ENCODE assay signal across 23 cellular contexts in the genomic region with DNA sequence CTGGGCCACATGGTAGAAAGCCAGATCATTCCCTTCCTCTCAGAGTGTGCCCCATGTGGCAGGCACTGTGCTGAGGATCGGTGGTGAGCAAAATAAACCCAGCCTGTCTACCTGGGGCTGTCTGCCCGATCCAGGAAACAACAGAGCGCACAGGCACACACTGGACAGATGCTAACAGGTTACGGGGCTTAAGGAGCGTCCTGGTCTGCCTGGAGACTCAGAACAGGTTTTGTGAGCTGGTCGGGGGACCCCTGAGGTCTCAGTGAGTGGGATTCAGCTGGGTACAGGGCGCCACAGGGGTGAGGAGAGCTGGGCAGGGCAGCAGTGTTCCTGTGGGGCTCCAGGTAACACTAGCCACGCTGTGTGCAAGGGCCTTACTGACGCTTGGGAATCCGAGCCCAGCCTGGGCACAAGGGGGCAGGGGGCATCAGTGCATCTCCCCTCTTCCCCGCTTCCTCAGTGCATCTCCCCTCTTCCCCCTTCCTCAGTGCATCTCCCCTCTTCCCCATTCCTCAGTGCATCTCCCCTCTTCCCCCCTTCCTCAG.
DNase-seq lines count a peak whose midpoint lies in the region; ATAC-seq and TF ChIP-seq lines count a peak whose summit lies in the region.
"Had no signal": no experiment of that assay in that cellular context is flagged by ENCODE, and none has a peak within 500 bp of the region (broad histone marks: within the 10 kb centered on the region; RNA-seq: fewer than 3 reads in every experiment).

No MANE protein-coding gene starts in this region.

- no peaks in the 10 kb centered on the region for H3K9me3 ChIP-seq in HEK293 (ENCODE audit: control insufficient read depth, insufficient read depth, low read depth, low read length)
- H3K9me3 ChIP-seq: Caco-2, SJCRH30 had no signal

- H3K36me3 Mint-ChIP-seq in mesothelial cell of epicardium = no peaks in the 10 kb centered on the region
- no peaks in the 10 kb centered on the region for H3K36me3 Mint-ChIP-seq in progenitor cell of endocrine pancreas (ENCODE audit: insufficient read depth)

- H3K27ac ChIP-seq in HEK293 (ENCODE audit: extremely low read depth, low read depth, low read length) = no peak overlapping the region
- H3K27ac ChIP-seq: GM23248, PC-9, SJCRH30 had no signal

- H3K27me3 Mint-ChIP-seq in mesothelial cell of epicardium (ENCODE audit: low read depth) = no peaks in the 10 kb centered on the region
- H3K27me3 Mint-ChIP-seq in progenitor cell of endocrine pancreas = peaks cover 31% of the 10 kb centered on the region
- H3K27me3 Mint-ChIP-seq: CD4-positive, alpha-beta T cell had no signal

- H3K4me3 ChIP-seq in HEK293 (ENCODE audit: low read depth, low read length) = no peak overlapping the region
- H3K4me3 ChIP-seq: GM23248, K562, PC-9, SJCRH30 had no signal

- CTCF ChIA-PET in HEK293 (lab: Yijun Ruan, JAX) = no interaction called here

- DNase-seq in DMS 273 (lab: John Stamatoyannopoulos, UW; ENCODE audit: unreplicated experiment) (peak; percentile 48), DMS 273 treated with DMSO at 0.1 percent for 48 hours (lab: John Stamatoyannopoulos, UW) (no peak), mesothelial cell of epicardium (ENCODE audit: low spot score in 2 of 2, unreplicated experiment in 2 of 2) (no peak), progenitor cell of endocrine pancreas (ENCODE audit: low spot score, unreplicated experiment) (no peak), SW480 (ENCODE audit: low spot score) (no peak), NCI-H774 (lab: John Stamatoyannopoulos, UW) (no peak), left lobe of liver (ENCODE audit: low spot score) (no peak)
- DNase-seq: 8988T; Caco-2; CD4-positive, alpha-beta T cell; DMS53; EL; GM23248; HCEC 1CT; NCI-H1105 treated with DMSO at 0.1 percent for 48 hours; NCI-H1694; NCI-H2081 treated with DMSO at 0.1 percent for 48 hours; NCI-H510A; NCI-H748 treated with DMSO at 0.1 percent for 48 hours; PC-9; SJCRH30 had no signal

- peaks cover 12% of the 10 kb centered on the region for H3K4me1 Mint-ChIP-seq in mesothelial cell of epicardium
- H3K4me1 Mint-ChIP-seq in progenitor cell of endocrine pancreas (ENCODE audit: low read depth) = peaks cover 10% of the 10 kb centered on the region

- no peak for ATAC-seq in left lobe of liver
- ATAC-seq: K562 had no signal

- TF ChIP-seq CTCF in HEK293 (tag by site-specific recombination; IDR thresholded peaks at IDR 0.05) = no peak
- TF ChIP-seq CTCF in mesothelial cell of epicardium (IDR thresholded peaks at IDR 0.05; ENCODE audit: unreplicated experiment) = no peak
- TF ChIP-seq CTCF in progenitor cell of endocrine pancreas (IDR thresholded peaks at IDR 0.05; ENCODE audit: unreplicated experiment) = no peak

- no peaks in the 10 kb centered on the region for H3K9me3 Mint-ChIP-seq in mesothelial cell of epicardium
- H3K9me3 Mint-ChIP-seq in progenitor cell of endocrine pancreas (ENCODE audit: low read depth) = no peaks in the 10 kb centered on the region
- H3K9me3 Mint-ChIP-seq: CD4-positive, alpha-beta T cell had no signal

- H3K27ac Mint-ChIP-seq in mesothelial cell of epicardium = peak overlapping the region; percentile 64
- peak overlapping the region; percentile 5 for H3K27ac Mint-ChIP-seq in progenitor cell of endocrine pancreas
- H3K27ac Mint-ChIP-seq: CD4-positive, alpha-beta T cell had no signal

- H3K4me3 Mint-ChIP-seq in mesothelial cell of epicardium (no peak overlapping the region), progenitor cell of endocrine pancreas (ENCODE audit: low read depth) (no peak overlapping the region)
- H3K4me3 Mint-ChIP-seq: CD4-positive, alpha-beta T cell had no signal

- POLR2A ChIA-PET in HEK293 (lab: Yijun Ruan, JAX) = no interaction called here

- no peaks in the 10 kb centered on the region for H3K4me1 ChIP-seq in HEK293 (ENCODE audit: control insufficient read depth, insufficient read depth, low read length)
- H3K4me1 ChIP-seq: SJCRH30 had no signal

- no peaks in the 10 kb centered on the region for H3K36me3 ChIP-seq in HEK293 (ENCODE audit: control insufficient read depth in 2 of 2, insufficient read depth in 1 of 2, low read length in 2 of 2)
- H3K36me3 ChIP-seq: SJCRH30 had no signal

TF ChIP-seq in HEK293, 187 proteins besides CTCF, POLR2A, EP300 and RAD21:
- TF ChIP-seq GLIS1 (tag by site-specific recombination; IDR thresholded peaks at IDR 0.05) (peak; percentile 6; the same call in 1 of the 2 replicates), ZNF19 (tag by site-specific recombination; IDR thresholded peaks at IDR 0.05; ENCODE audit: low read depth) (no peak), TCF7L2 (IDR thresholded peaks at IDR 0.05; ENCODE audit: borderline replicate concordance, low read depth, low read length) (no peak), ZNF677 (tag by site-specific recombination; IDR thresholded peaks at IDR 0.05) (no peak), ZNF747 (tag by site-specific recombination; IDR thresholded peaks at IDR 0.05) (no peak), ZNF768 (tag by site-specific recombination; IDR thresholded peaks at IDR 0.05) (no peak), ZFP3 (tag by site-specific recombination; IDR thresholded peaks at IDR 0.05; ENCODE audit: low read depth) (no peak), ZNF501 (tag by site-specific recombination; IDR thresholded peaks at IDR 0.05) (no peak), ZNF426 (tag by site-specific recombination; IDR thresholded peaks at IDR 0.05) (no peak), ZNF335 (tag by site-specific recombination; conservative IDR thresholded peaks at IDR 0.05) (peak; percentile 64)
- TF ChIP-seq, protein P1, sequence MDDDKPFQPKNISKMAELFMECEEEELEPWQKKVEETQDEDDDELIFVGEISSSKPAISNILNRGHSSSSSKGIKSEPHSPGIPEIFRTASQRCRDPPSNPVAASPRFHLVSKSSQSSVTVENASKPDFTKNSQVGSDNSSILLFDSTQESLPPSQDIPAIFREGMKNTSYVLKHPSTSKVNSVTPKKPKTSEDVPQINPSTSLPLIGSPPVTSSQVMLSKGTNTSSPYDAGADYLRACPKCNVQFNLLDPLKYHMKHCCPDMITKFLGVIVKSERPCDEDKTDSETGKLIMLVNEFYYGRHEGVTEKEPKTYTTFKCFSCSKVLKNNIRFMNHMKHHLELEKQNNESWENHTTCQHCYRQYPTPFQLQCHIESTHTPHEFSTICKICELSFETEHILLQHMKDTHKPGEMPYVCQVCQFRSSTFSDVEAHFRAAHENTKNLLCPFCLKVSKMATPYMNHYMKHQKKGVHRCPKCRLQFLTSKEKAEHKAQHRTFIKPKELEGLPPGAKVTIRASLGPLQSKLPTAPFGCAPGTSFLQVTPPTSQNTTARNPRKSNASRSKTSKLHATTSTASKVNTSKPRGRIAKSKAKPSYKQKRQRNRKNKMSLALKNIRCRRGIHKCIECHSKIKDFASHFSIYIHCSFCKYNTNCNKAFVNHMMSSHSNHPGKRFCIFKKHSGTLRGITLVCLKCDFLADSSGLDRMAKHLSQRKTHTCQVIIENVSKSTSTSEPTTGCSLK (tag by site-specific recombination; IDR thresholded peaks at IDR 0.05) = no peak
- TF ChIP-seq, protein P2, sequence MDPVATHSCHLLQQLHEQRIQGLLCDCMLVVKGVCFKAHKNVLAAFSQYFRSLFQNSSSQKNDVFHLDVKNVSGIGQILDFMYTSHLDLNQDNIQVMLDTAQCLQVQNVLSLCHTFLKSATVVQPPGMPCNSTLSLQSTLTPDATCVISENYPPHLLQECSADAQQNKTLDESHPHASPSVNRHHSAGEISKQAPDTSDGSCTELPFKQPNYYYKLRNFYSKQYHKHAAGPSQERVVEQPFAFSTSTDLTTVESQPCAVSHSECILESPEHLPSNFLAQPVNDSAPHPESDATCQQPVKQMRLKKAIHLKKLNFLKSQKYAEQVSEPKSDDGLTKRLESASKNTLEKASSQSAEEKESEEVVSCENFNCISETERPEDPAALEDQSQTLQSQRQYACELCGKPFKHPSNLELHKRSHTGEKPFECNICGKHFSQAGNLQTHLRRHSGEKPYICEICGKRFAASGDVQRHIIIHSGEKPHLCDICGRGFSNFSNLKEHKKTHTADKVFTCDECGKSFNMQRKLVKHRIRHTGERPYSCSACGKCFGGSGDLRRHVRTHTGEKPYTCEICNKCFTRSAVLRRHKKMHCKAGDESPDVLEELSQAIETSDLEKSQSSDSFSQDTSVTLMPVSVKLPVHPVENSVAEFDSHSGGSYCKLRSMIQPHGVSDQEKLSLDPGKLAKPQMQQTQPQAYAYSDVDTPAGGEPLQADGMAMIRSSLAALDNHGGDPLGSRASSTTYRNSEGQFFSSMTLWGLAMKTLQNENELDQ (tag by site-specific recombination; IDR thresholded peaks at IDR 0.05; ENCODE audit: low read depth) = no peak
